Comparison of ENCODE assay signal across 1 cellular context in the genomic region with DNA sequence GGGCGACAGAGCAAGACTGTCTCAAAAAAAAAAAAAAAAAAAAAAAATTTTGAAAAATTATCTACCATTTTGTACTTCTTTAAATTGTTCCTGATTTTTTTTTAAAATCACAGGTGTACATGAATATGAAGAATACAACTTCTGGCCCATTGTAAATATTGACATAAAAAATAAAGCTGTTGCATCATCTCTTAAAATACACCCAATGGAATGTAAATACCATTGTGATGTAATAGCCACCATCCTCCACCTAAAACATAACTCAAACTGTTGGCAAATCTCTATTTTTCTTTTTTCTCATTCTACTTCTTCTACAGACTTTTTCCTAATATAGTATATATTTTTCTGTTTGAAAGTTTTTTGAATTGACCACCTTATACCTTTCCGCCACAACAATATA.
TF ChIP-seq lines count a peak whose summit lies in the region.

No MANE protein-coding gene starts in this region.

TF ChIP-seq in A549, 52 proteins besides CTCF, POLR2A, EP300 and RAD21 (continued from another document):
- TF ChIP-seq RCOR1 (IDR thresholded peaks at IDR 0.05; ENCODE audit: low read depth, low read length) (no peak), HDAC2 (IDR thresholded peaks at IDR 0.05) (no peak), ZSCAN20 (CRISPR knock-in tag; IDR thresholded peaks at IDR 0.05) (no peak), TP53 (CRISPR knock-in tag; IDR thresholded peaks at IDR 0.05) (no peak), CHD2 (IDR thresholded peaks at IDR 0.05; ENCODE audit: low read length, partially characterized antibody) (no peak), FOSL2 (IDR thresholded peaks at IDR 0.05) (no peak; the same call in 1 of the 2 replicates), FOSL2 (CRISPR knock-in tag; IDR thresholded peaks at IDR 0.05) (peak; percentile 48; the same call in 1 of the 2 replicates)
- TF ChIP-seq, protein P1, sequence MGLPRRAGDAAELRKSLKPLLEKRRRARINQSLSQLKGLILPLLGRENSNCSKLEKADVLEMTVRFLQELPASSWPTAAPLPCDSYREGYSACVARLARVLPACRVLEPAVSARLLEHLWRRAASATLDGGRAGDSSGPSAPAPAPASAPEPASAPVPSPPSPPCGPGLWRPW (IDR thresholded peaks at IDR 0.05), result peak; percentile 80; the same call in 1 of the 2 replicates
